In the genomic region with DNA sequence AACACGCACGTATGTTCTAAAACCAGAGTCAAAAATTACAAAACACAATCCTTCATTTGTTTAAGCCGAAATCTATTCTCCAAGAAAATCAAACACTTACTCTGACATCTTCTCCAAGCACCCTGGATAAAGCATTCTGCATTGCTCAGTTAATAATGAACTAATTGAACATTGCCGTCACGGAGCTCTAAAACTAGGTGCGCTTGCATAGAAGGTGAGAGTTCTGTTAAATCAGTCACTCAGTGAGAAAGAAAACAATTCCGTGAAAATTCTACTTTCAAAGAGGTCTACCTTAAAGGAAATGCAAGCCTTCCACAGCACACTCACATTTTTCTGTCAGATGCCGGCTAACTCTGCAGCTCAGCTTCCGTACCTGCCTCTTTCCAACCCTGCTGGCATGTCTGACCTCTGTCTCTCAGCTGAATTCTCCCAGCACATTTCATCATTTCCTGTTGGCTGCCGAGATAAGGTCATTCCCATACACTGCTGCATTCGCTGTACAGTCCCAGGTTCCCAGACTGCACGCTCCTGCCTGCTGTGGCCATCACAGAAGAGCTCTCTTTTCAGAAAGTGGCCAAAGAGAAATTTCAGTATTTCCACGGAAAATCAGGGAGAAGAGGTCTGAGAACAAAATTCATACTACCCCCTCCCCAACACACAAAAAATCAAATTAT, we compare ENCODE assay signal across 8 cellular contexts. TPM values are rescaled to one million over a fixed set of nuclear protein-coding genes. Genes with fewer than 3 reads are reported as not detected.
DNase-seq lines count a peak whose midpoint lies in the region; TF ChIP-seq lines count a peak whose summit lies in the region.

No MANE protein-coding gene starts in this region.

- TF ChIP-seq CTCF in choroid plexus epithelial cell (conservative IDR thresholded peaks at IDR 0.05; ENCODE audit: low read depth, low read length): no peak

- DNase-seq in DMS53 (lab: John Stamatoyannopoulos, UW) (peak; percentile 81), NCI-H460 (ENCODE audit: extremely low read depth, low read depth) (peak; percentile 75), choroid plexus epithelial cell (ENCODE audit: low read depth) (peak; percentile 98), midbrain (lab: John Stamatoyannopoulos, UW) (peak; percentile 28), posterior cingulate gyrus (no peak), DMS 273 (lab: John Stamatoyannopoulos, UW; ENCODE audit: unreplicated experiment) (no peak), T-helper 9 cell (no peak), NCI-H1092 treated with DMSO at 0.1 percent for 48 hours (lab: John Stamatoyannopoulos, UW) (no peak)

- H3K4me3 ChIP-seq in choroid plexus epithelial cell (ENCODE audit: low read depth, low read length): peak overlapping the region; percentile 40

- intact Hi-C loops in posterior cingulate gyrus (cut with DNase I): no loop called here

RNA-seq across cellular contexts. Expression of a gene that starts 55.3 kb away (rescaled TPM):
- 29.9 and 31.5 TPM in 2 replicates for total RNA-seq in NCI-H460 (2014; rRNA removed; shearing (Covaris generic))
- 52.1 and 72.7 TPM in 2 replicates for polyA plus RNA-seq in NCI-H460 (2014; cell fraction: nucleus; rRNA removed)

Comparison
In these comparisons a context has a peak if more than half of its experiments do, and no peak if none do; other contexts are left out.
1. DNase-seq: peak in DMS53 (single experiment), NCI-H460 (single experiment), choroid plexus epithelial cell (single experiment) and midbrain (single experiment); none in posterior cingulate gyrus (0 of 10), DMS 273 (single experiment), T-helper 9 cell (single experiment) and NCI-H1092 treated with DMSO at 0.1 percent for 48 hours (single experiment).